ENCODE assay signal across 16 cellular contexts in the genomic region with DNA sequence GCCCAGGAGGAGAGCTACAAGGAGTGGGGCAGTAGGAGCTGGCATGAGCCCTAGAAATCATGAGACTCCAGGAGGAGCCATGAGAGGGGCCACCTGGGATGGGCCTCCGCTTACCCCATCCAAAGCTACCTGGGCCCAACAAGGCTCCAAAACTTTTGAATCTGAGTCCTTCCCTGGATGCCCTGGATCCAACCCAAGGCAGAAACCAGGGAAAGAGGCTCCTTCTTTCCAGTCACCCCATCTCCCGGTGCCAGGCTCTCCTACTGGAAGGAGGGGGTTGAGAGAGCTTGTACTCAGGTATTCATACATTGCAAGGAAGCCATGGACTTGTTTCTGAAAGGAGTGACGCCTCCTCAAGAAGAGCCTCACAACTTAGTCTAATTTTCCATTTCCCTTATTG. TPM values are rescaled to one million over a fixed set of nuclear protein-coding genes. Genes with fewer than 3 reads are reported as not detected.
DNase-seq lines count a peak whose midpoint lies in the region; ATAC-seq and TF ChIP-seq lines count a peak whose summit lies in the region.
"Had no signal": no experiment of that assay in that cellular context is flagged by ENCODE, and none has a peak within 500 bp of the region (broad histone marks: within the 10 kb centered on the region; RNA-seq: fewer than 3 reads in every experiment).

No MANE protein-coding gene starts in this region.

- H3K36me3 Mint-ChIP-seq in CD4-positive, CD25-positive, alpha-beta regulatory T cell, result peaks cover 15% of the 10 kb centered on the region
- H3K36me3 Mint-ChIP-seq in activated CD8-positive, alpha-beta T cell treated with anti-CD3 and anti-CD28 coated beads for 36 hours (ENCODE audit: low read depth), result peaks cover 56% of the 10 kb centered on the region
- no peaks in the 10 kb centered on the region for H3K36me3 Mint-ChIP-seq in naive B cell
- no peaks in the 10 kb centered on the region for H3K36me3 Mint-ChIP-seq in HFFc6 (ENCODE audit: low read depth)

- no peaks in the 10 kb centered on the region for H3K27me3 ChIP-seq in BLaER1
- no peaks in the 10 kb centered on the region for H3K27me3 ChIP-seq in CD4-positive, CD25-positive, alpha-beta regulatory T cell (ENCODE audit: control insufficient read depth, insufficient read depth, low read length)
- H3K27me3 ChIP-seq: right lobe of liver, upper lobe of left lung had no signal

- no peak for ATAC-seq in CD4-positive, CD25-positive, alpha-beta regulatory T cell (ENCODE audit: low read depth in 2 of 2)
- ATAC-seq in activated CD8-positive, alpha-beta T cell treated with anti-CD3 and anti-CD28 coated beads for 36 hours, result no peak
- no peak for ATAC-seq in naive B cell (ENCODE audit: low read depth in 2 of 2)
- ATAC-seq: heart right ventricle had no signal

- H3K4me1 ChIP-seq in BLaER1, result peaks cover 14% of the 10 kb centered on the region
- peaks cover 79% of the 10 kb centered on the region for H3K4me1 ChIP-seq in CD4-positive, CD25-positive, alpha-beta regulatory T cell (ENCODE audit: control insufficient read depth, insufficient read depth, low read length, poor library complexity, severe bottlenecking)
- H3K4me1 ChIP-seq: left ventricle myocardium inferior, right lobe of liver had no signal

- peaks cover 34 to 99% (median 76%) of the 10 kb centered on the region in 4 donors for H3K4me1 Mint-ChIP-seq in CD4-positive, CD25-positive, alpha-beta regulatory T cell
- peaks cover 91% of the 10 kb centered on the region for H3K4me1 Mint-ChIP-seq in activated CD8-positive, alpha-beta T cell treated with anti-CD3 and anti-CD28 coated beads for 36 hours (ENCODE audit: low read depth)
- peaks cover 18 to 49% (median 19%) of the 10 kb centered on the region in 3 donors for H3K4me1 Mint-ChIP-seq in naive B cell
- peaks cover 10% of the 10 kb centered on the region for H3K4me1 Mint-ChIP-seq in HFFc6 (ENCODE audit: low read depth)

- intact Hi-C loops in activated CD8-positive, alpha-beta T cell treated with anti-CD3 and anti-CD28 coated beads for 36 hours (cut with micrococcal nuclease), result no loop called here

- POLR2A ChIA-PET in activated CD8-positive, alpha-beta T cell treated with anti-CD3 and anti-CD28 coated beads for 36 hours (lab: Charles Lee), result interaction anchor here (0.7 to 3.2 kb wide), 12 partner anchors 9 to 338 kb away, joined by 3 to 21 read pairs (median 5); a partner anchor contains a TSS

- no peaks in the 10 kb centered on the region for H4K20me1 ChIP-seq in BLaER1

- no peaks in the 10 kb centered on the region for H3K27me3 Mint-ChIP-seq in CD4-positive, CD25-positive, alpha-beta regulatory T cell
- H3K27me3 Mint-ChIP-seq in activated CD8-positive, alpha-beta T cell treated with anti-CD3 and anti-CD28 coated beads for 36 hours, result no peaks in the 10 kb centered on the region
- H3K27me3 Mint-ChIP-seq in naive B cell (peaks cover 0 to 11% (median 1%) of the 10 kb centered on the region in 3 donors), HFFc6 (ENCODE audit: insufficient read depth) (peaks cover 14% of the 10 kb centered on the region)

- no peaks in the 10 kb centered on the region for H3K36me3 ChIP-seq in BLaER1
- no peaks in the 10 kb centered on the region for H3K36me3 ChIP-seq in CD4-positive, CD25-positive, alpha-beta regulatory T cell (ENCODE audit: control insufficient read depth, insufficient read depth, low read length)
- H3K36me3 ChIP-seq: heart right ventricle, left ventricle myocardium inferior, right lobe of liver, upper lobe of left lung had no signal

- no peak for DNase-seq in CD4-positive, CD25-positive, alpha-beta regulatory T cell
- no peak for DNase-seq in activated CD8-positive, alpha-beta T cell treated with anti-CD3 and anti-CD28 coated beads for 36 hours
- DNase-seq in naive B cell (no peak), HFFc6 (no peak), A172 (ENCODE audit: low spot score) (no peak), middle frontal gyrus (ENCODE audit: extremely low spot score, low spot score) (no peak)
- DNase-seq: AML-193, GOT3, heart right ventricle, left ventricle myocardium inferior, NCI-H1105, NCI-H524 treated with DMSO at 0.1 percent for 48 hours, right lobe of liver had no signal

- H3K9me3 Mint-ChIP-seq in CD4-positive, CD25-positive, alpha-beta regulatory T cell, result peaks cover 0 to 1% (median 0%) of the 10 kb centered on the region in 7 donors
- H3K9me3 Mint-ChIP-seq in activated CD8-positive, alpha-beta T cell treated with anti-CD3 and anti-CD28 coated beads for 36 hours, result peaks cover 23% of the 10 kb centered on the region
- H3K9me3 Mint-ChIP-seq in naive B cell, result peaks cover 0 to 1% (median 0%) of the 10 kb centered on the region in 7 donors
- H3K9me3 Mint-ChIP-seq in HFFc6, result no peaks in the 10 kb centered on the region

- H3K9ac ChIP-seq in BLaER1, result no peak overlapping the region

- CTCF ChIA-PET in activated CD8-positive, alpha-beta T cell treated with anti-CD3 and anti-CD28 coated beads for 36 hours (lab: Charles Lee), result interaction anchor here (0.9 to 1.4 kb wide), 4 partner anchors 19 to 112 kb away, joined by 3 to 5 read pairs (median 4); no protein-coding TSS in a partner anchor

- peaks cover 2% of the 10 kb centered on the region; the same call in 1 of the 2 replicates for H3K9me3 ChIP-seq in BLaER1
- no peaks in the 10 kb centered on the region for H3K9me3 ChIP-seq in CD4-positive, CD25-positive, alpha-beta regulatory T cell (ENCODE audit: control insufficient read depth in 2 of 2, low read length in 2 of 2)
- H3K9me3 ChIP-seq: heart right ventricle, left ventricle myocardium inferior, right lobe of liver, upper lobe of left lung had no signal

- H3K27ac ChIP-seq in BLaER1, result peak overlapping the region; percentile 15; the same call in 1 of the 2 replicates
- H3K27ac ChIP-seq in CD4-positive, CD25-positive, alpha-beta regulatory T cell (ENCODE audit: insufficient read depth, low read length, poor library complexity, severe bottlenecking), result peak overlapping the region; percentile 72
- H3K27ac ChIP-seq: left ventricle myocardium inferior, right lobe of liver, upper lobe of left lung had no signal

- H3K4me3 ChIP-seq in BLaER1, result no peak overlapping the region
- peak overlapping the region; percentile 58 for H3K4me3 ChIP-seq in CD4-positive, CD25-positive, alpha-beta regulatory T cell (ENCODE audit: low read depth, low read length)
- H3K4me3 ChIP-seq: heart right ventricle, left ventricle myocardium inferior, right lobe of liver, upper lobe of left lung had no signal

- peak overlapping the region; percentile 72 to 87 (median 85) for H3K4me3 Mint-ChIP-seq in CD4-positive, CD25-positive, alpha-beta regulatory T cell
- H3K4me3 Mint-ChIP-seq in activated CD8-positive, alpha-beta T cell treated with anti-CD3 and anti-CD28 coated beads for 36 hours, result peak overlapping the region; percentile 69
- H3K4me3 Mint-ChIP-seq in naive B cell (peak overlapping the region in 5 of 8 donors; percentile 18 to 75 (median 47)), HFFc6 (no peak overlapping the region)

- no peak for TF ChIP-seq CTCF in activated CD8-positive, alpha-beta T cell treated with anti-CD3 and anti-CD28 coated beads for 36 hours (IDR thresholded peaks at IDR 0.05)
- TF ChIP-seq CTCF in HFFc6 (IDR thresholded peaks at IDR 0.05), result no peak

- H3K27ac Mint-ChIP-seq in CD4-positive, CD25-positive, alpha-beta regulatory T cell, result peak overlapping the region; percentile 92 to 96 (median 93)
- H3K27ac Mint-ChIP-seq in activated CD8-positive, alpha-beta T cell treated with anti-CD3 and anti-CD28 coated beads for 36 hours, result peak overlapping the region; percentile 96
- peak overlapping the region in 2 of 6 donors; percentile 70 to 77 for H3K27ac Mint-ChIP-seq in naive B cell
- H3K27ac Mint-ChIP-seq in HFFc6, result no peak overlapping the region

- H3K4me2 ChIP-seq in BLaER1, result peak overlapping the region; percentile 68

RNA-seq across cellular contexts. Expression of a gene that starts 7.8 kb away (rescaled TPM):
- 49.6 TPM for total RNA-seq in CD4-positive, CD25-positive, alpha-beta regulatory T cell
- 100 to 1,000 TPM; 184 to 240 (median 197) TPM for polyA plus RNA-seq in CD4-positive, CD25-positive, alpha-beta regulatory T cell
- total RNA-seq in activated CD8-positive, alpha-beta T cell treated with anti-CD3 and anti-CD28 coated beads for 36 hours, result 10 to 100 TPM; 45.4 to 48.6 TPM
- 1 to 10 TPM in 2 of 6 donors, under 1 TPM in 2, not detected in 2; 0.22 to 1.3 (median 0.85) TPM for polyA plus RNA-seq in naive B cell (ENCODE audit: low read depth in 6 of 6)
- not detected for total RNA-seq in HFFc6 (2021; fragmentation: NEBNext Ultra II Directional; extraction: Animal tissue kit (Norgen Biotek cat#: 25700))
- total RNA-seq in A172 (2014; rRNA removed; shearing (Covaris generic)), result not detected in 2 replicates
- total RNA-seq: left ventricle myocardium inferior, omental fat pad had no signal

RNA-seq across cellular contexts. Expression of a gene that starts 45.5 kb away (rescaled TPM):
- total RNA-seq in CD4-positive, CD25-positive, alpha-beta regulatory T cell, result 2.4 TPM
- polyA plus RNA-seq in CD4-positive, CD25-positive, alpha-beta regulatory T cell, result 10 to 100 TPM in 1 of 4 donors, 1 to 10 TPM in 1, under 1 TPM in 2; 0.73 to 12.8 (median 3.5) TPM
- under 1 TPM; 0.83 to 0.92 TPM for total RNA-seq in activated CD8-positive, alpha-beta T cell treated with anti-CD3 and anti-CD28 coated beads for 36 hours
- 1 to 10 TPM in 3 of 6 donors, under 1 TPM in 2, not detected in 1; 0.45 to 2.0 (median 1.9) TPM for polyA plus RNA-seq in naive B cell (ENCODE audit: low read depth in 6 of 6)
- total RNA-seq in HFFc6 (2021; fragmentation: NEBNext Ultra II Directional; extraction: Animal tissue kit (Norgen Biotek cat#: 25700)), result not detected
- 0.55 and 0.74 TPM in 2 replicates for total RNA-seq in A172 (2014; rRNA removed; shearing (Covaris generic))

Comparison
In these comparisons a context has a peak if more than half of its experiments do, and no peak if none do; other contexts are left out.
1. RNA of a gene that starts 7.8 kb away (total RNA-seq): 49.6 TPM in CD4-positive, CD25-positive, alpha-beta regulatory T cell (single experiment) and 45.4 to 48.6 TPM in activated CD8-positive, alpha-beta T cell treated with anti-CD3 and anti-CD28 coated beads for 36 hours; not detected in HFFc6 and not detected in A172; every median in the first group is over 10 times any median in the second.